ENCODE assay signal across 17 cellular contexts in the genomic region with DNA sequence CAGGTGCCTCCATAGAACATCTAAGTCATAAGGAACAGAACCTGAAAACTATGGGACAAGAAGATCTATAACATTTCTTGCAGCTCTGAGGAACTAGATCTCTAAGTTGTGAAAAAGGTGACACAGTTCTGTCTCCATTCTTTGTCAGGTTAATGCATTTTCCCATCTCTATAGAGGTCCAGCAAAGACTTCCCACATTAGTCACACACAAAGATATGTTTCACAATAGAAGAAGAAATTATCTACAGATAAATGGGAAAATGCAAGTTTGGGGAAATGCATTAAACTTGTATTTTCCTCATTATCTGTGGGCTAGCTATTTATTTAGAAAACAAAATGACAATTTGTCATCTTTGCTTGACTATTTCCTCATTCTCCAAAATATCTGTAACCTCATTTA.
A peak's percentile ranks its signal among the peaks of the same experiment; 100 is the strongest.
DNase-seq lines count a peak whose midpoint lies in the region; ATAC-seq and TF ChIP-seq lines count a peak whose summit lies in the region.
"Had no signal": no experiment of that assay in that cellular context is flagged by ENCODE, and none has a peak within 500 bp of the region (broad histone marks: within the 10 kb centered on the region; RNA-seq: fewer than 3 reads in every experiment).

No MANE protein-coding gene starts in this region.

- no peaks in the 10 kb centered on the region for H3K9me2 ChIP-seq in PC-3 (replicated peaks; ENCODE audit: low read length)

- POLR2A ChIA-PET in A673 (lab: Charles Lee; ENCODE audit: low non-redundant PET), result no interaction called here
- POLR2A ChIA-PET in PC-3 (lab: Charles Lee; ENCODE audit: unreplicated experiment), result no interaction called here

- H3K36me3 ChIP-seq in A673 (ENCODE audit: insufficient read depth, low read length, poor library complexity, severe bottlenecking) (no peaks in the 10 kb centered on the region), osteoblast (ENCODE audit: insufficient read depth, low read length) (no peaks in the 10 kb centered on the region), PC-3 (ENCODE audit: low read depth, low read length) (no peaks in the 10 kb centered on the region)

- DNase-seq in A673 (ENCODE audit: low spot score), result no peak
- DNase-seq in NCI-H226, result peak; percentile 13
- peak; percentile 32 for DNase-seq in choroid plexus epithelial cell (ENCODE audit: low read depth)
- DNase-seq in osteoblast (ENCODE audit: insufficient read length, low spot score, missing footprints), result no peak
- DNase-seq in NCI-H1092 (lab: John Stamatoyannopoulos, UW), result no peak
- DNase-seq in PC-3, result no peak
- DNase-seq in stimulated activated naive CD4-positive, alpha-beta T cell treated with Interleukin-2 at 50 U/mL for 16 hours (lab: John Stamatoyannopoulos, UW), result no peak
- DNase-seq in GM03348 (ENCODE audit: low spot score), result no peak
- DNase-seq: COR-L47, DMS153, EL, H9, NCI-H1417 treated with DMSO at 0.1 percent for 48 hours, NCI-H2029, NCI-H2171 treated with DMSO at 0.1 percent for 48 hours, NCI-H774, PC-9 had no signal

- ATAC-seq in PC-3, result no peak

- H3K27ac ChIP-seq in A673 (ENCODE audit: low read depth, low read length, poor library complexity, severe bottlenecking) (peak overlapping the region; percentile 54), osteoblast (ENCODE audit: low read depth, low read length) (peak overlapping the region; percentile 99), PC-3 (ENCODE audit: low read length) (no peak overlapping the region)
- H3K27ac ChIP-seq: PC-9 had no signal

- H3K4me3 ChIP-seq in A673 (ENCODE audit: low read depth, low read length, poor library complexity, severe bottlenecking), result no peak overlapping the region
- no peak overlapping the region for H3K4me3 ChIP-seq in choroid plexus epithelial cell (ENCODE audit: low read depth, low read length)
- no peak overlapping the region for H3K4me3 ChIP-seq in osteoblast (ENCODE audit: insufficient read depth, low read length)
- H3K4me3 ChIP-seq in PC-3 (ENCODE audit: low read length), result no peak overlapping the region
- H3K4me3 ChIP-seq: PC-9 had no signal

- H3K9me3 ChIP-seq in A673 (ENCODE audit: low read depth, low read length, poor library complexity, severe bottlenecking) (no peaks in the 10 kb centered on the region), osteoblast (ENCODE audit: low read depth, low read length) (no peaks in the 10 kb centered on the region), PC-3 (ENCODE audit: low read length) (no peaks in the 10 kb centered on the region)

- H3K79me2 ChIP-seq in osteoblast (ENCODE audit: insufficient read depth, low read length) (no peaks in the 10 kb centered on the region), PC-3 (ENCODE audit: low read length) (no peaks in the 10 kb centered on the region)

- peaks cover 20% of the 10 kb centered on the region for H3K4me1 ChIP-seq in A673 (ENCODE audit: insufficient read depth, low read length, poor library complexity, severe bottlenecking)
- peaks cover 35% of the 10 kb centered on the region for H3K4me1 ChIP-seq in osteoblast (ENCODE audit: insufficient read depth, low read length)
- peaks cover 20% of the 10 kb centered on the region for H3K4me1 ChIP-seq in PC-3 (ENCODE audit: insufficient read depth, low read length)

- no peak overlapping the region for H3K9ac ChIP-seq in PC-3 (ENCODE audit: low read length)

- CTCF ChIA-PET in A673 (lab: Charles Lee), result interaction anchor here (1.1 kb wide), 1 partner anchor 103 kb away, joined by 4 read pairs; no protein-coding TSS in a partner anchor
- CTCF ChIA-PET in PC-3 (lab: Charles Lee), result no interaction called here

- intact Hi-C loops in A673 (cut with micrococcal nuclease; ENCODE audit: unreplicated experiment), result loop anchor here (1.0 to 5.0 kb wide), 6 partner anchors 78 to 952 kb away; no protein-coding TSS in a partner anchor
- intact Hi-C loops in PC-3 (cut with micrococcal nuclease), result loop anchor here (2.0 to 5.0 kb wide), 3 partner anchors 167 to 966 kb away; a partner anchor contains a TSS

- H2AFZ ChIP-seq in osteoblast (ENCODE audit: low read length), result no peak overlapping the region
- no peak overlapping the region for H2AFZ ChIP-seq in PC-3 (ENCODE audit: low read length)
- H2AFZ ChIP-seq: PC-9 had no signal

- no TSS peak for BruUV-seq in A673 (replicated peaks; lab: Mats Ljungman, UMichigan)
- no TSS peak for BruUV-seq in PC-3 (replicated peaks; lab: Mats Ljungman, UMichigan)

- no peaks in the 10 kb centered on the region for H3F3A ChIP-seq in PC-3 (ENCODE audit: low read length, unreplicated experiment)

- H3K4me2 ChIP-seq in osteoblast (ENCODE audit: insufficient read depth, low read length), result no peak overlapping the region
- no peak overlapping the region for H3K4me2 ChIP-seq in PC-3 (ENCODE audit: low read length)
- H3K4me2 ChIP-seq: PC-9 had no signal

- no peaks in the 10 kb centered on the region for H3K27me3 ChIP-seq in A673 (replicated peaks; ENCODE audit: insufficient read depth, low read depth, low read length, poor library complexity)
- H3K27me3 ChIP-seq in osteoblast (ENCODE audit: insufficient read depth, low read length), result no peaks in the 10 kb centered on the region
- no peaks in the 10 kb centered on the region for H3K27me3 ChIP-seq in PC-3 (ENCODE audit: low read length)

- TF ChIP-seq CTCF in A673 (conservative IDR thresholded peaks at IDR 0.05; ENCODE audit: low read depth, low read length) (no peak), choroid plexus epithelial cell (conservative IDR thresholded peaks at IDR 0.05; ENCODE audit: low read depth, low read length) (no peak), osteoblast (IDR thresholded peaks at IDR 0.05; ENCODE audit: extremely low read depth, low read depth, low read length) (no peak), PC-3 (conservative IDR thresholded peaks at IDR 0.05; ENCODE audit: low read depth, low read length) (no peak)

- H4K20me1 ChIP-seq in osteoblast (ENCODE audit: insufficient read depth, low read length) (no peaks in the 10 kb centered on the region), PC-3 (ENCODE audit: low read length) (no peaks in the 10 kb centered on the region)

Comparison
In these comparisons a context has a peak if more than half of its experiments do, and no peak if none do; other contexts are left out.
1. DNase-seq: peak in NCI-H226 (single experiment) and choroid plexus epithelial cell (single experiment); none in A673 (single experiment), osteoblast (single experiment), NCI-H1092 (single experiment), PC-3 (single experiment), stimulated activated naive CD4-positive, alpha-beta T cell treated with Interleukin-2 at 50 U/mL for 16 hours (single experiment) and GM03348 (single experiment).